ENCODE assay signal across 1 cellular context in genomic region chr11:58579192-58580129, GRCh38.
A peak's percentile ranks its signal among the peaks of the same experiment; 100 is the strongest.
TF ChIP-seq lines count a peak whose summit lies in the region.

No MANE protein-coding gene starts in this region.

TF ChIP-seq in GM12878, 131 proteins besides CTCF, POLR2A, EP300 and RAD21 (continued from another document and continues in another):
- TF ChIP-seq ATF2 (IDR thresholded peaks at IDR 0.05; ENCODE audit: low read length) (no peak), GABPA (IDR thresholded peaks at IDR 0.05; ENCODE audit: low read depth) (peak; percentile 38; the same call in 1 of the 2 replicates), SMARCA5 (IDR thresholded peaks at IDR 0.05) (peak; percentile 92), NBN (IDR thresholded peaks at IDR 0.05) (peak; percentile 95), SIN3A (IDR thresholded peaks at IDR 0.05; ENCODE audit: low read depth, low read length) (peak; percentile 95), JUNB (IDR thresholded peaks at IDR 0.05) (no peak), ZBTB11 (CRISPR knock-in tag; IDR thresholded peaks at IDR 0.05) (no peak), MAX (IDR thresholded peaks at IDR 0.05; ENCODE audit: low read depth, low read length) (peak; percentile 99), NR2F1 (conservative IDR thresholded peaks at IDR 0.05) (peak; percentile 58), POU2F2 (IDR thresholded peaks at IDR 0.05; ENCODE audit: borderline replicate concordance, low read depth, low read length) (peak; percentile 86; the same call in 2 of the 3 replicates), RELB (IDR thresholded peaks at IDR 0.05; ENCODE audit: low read depth) (peak; percentile 84), ZNF207 (IDR thresholded peaks at IDR 0.05; ENCODE audit: borderline replicate concordance) (peak; percentile 97), ELK1 (IDR thresholded peaks at IDR 0.05; ENCODE audit: low read depth, low read length) (peak; percentile 32; the same call in 1 of the 2 replicates), CBX5 (IDR thresholded peaks at IDR 0.05; ENCODE audit: low read depth) (no peak), TARDBP (IDR thresholded peaks at IDR 0.05; ENCODE audit: borderline replicate concordance) (no peak; the same call in none of the 2 replicates), CREB1 (IDR thresholded peaks at IDR 0.05; ENCODE audit: low read depth) (peak; percentile 68; the same call in 1 of the 2 replicates), BRCA1 (IDR thresholded peaks at IDR 0.05; ENCODE audit: low read depth, low read length) (no peak), RFX5 (IDR thresholded peaks at IDR 0.05; ENCODE audit: low read depth, low read length) (0 out of 2 replicates have a peak, but pooled peaks have one; percentile 26), USF1 (IDR thresholded peaks at IDR 0.05; ENCODE audit: borderline replicate concordance, extremely low read length, insufficient read depth, low read depth, low read length) (peak; percentile 97), CUX1 (IDR thresholded peaks at IDR 0.05; ENCODE audit: insufficient replicate concordance, low read depth, low read length) (no peak), KLF5 (IDR thresholded peaks at IDR 0.05; ENCODE audit: partially characterized antibody) (peak; percentile 82), ZBTB33 (IDR thresholded peaks at IDR 0.05) (no peak), ZZZ3 (IDR thresholded peaks at IDR 0.05; ENCODE audit: control insufficient read depth, insufficient read length, low read depth) (no peak), CBX3 (IDR thresholded peaks at IDR 0.05; ENCODE audit: borderline replicate concordance, low read depth) (no peak), SUZ12 (IDR thresholded peaks at IDR 0.05; ENCODE audit: unreplicated experiment) (no peak), RUNX3 (IDR thresholded peaks at IDR 0.05; ENCODE audit: low read length) (peak; percentile 63), RCOR1 (conservative IDR thresholded peaks at IDR 0.05; ENCODE audit: low read depth, low read length) (0 out of 2 replicates have a peak, but pooled peaks have one; percentile 22), IRF5 (IDR thresholded peaks at IDR 0.05; ENCODE audit: borderline replicate concordance) (no peak), GATAD2B (conservative IDR thresholded peaks at IDR 0.05; ENCODE audit: low read depth) (peak; percentile 97), CEBPB (IDR thresholded peaks at IDR 0.05; ENCODE audit: borderline replicate concordance in 1 of 2, low read depth in 2 of 2, low read length in 2 of 2) (no peak), ZNF274 (IDR thresholded peaks at IDR 0.05; ENCODE audit: insufficient read depth, insufficient read length) (no peak), IKZF2 (IDR thresholded peaks at IDR 0.05) (peak; percentile 78 to 79; a peak in 3 of 4 replicates), ATF3 (IDR thresholded peaks at IDR 0.05; ENCODE audit: borderline replicate concordance, extremely low read depth, low read depth, low read length) (peak; percentile 93), NR2C2 (IDR thresholded peaks at IDR 0.05; ENCODE audit: borderline replicate concordance, control insufficient read depth, insufficient read length, low read depth) (no peak), TCF12 (IDR thresholded peaks at IDR 0.05; ENCODE audit: low read depth, low read length) (peak; percentile 73)
